8 cellular contexts compared by ENCODE assay signal in genomic region chr7:20219446-20220292, GRCh38. TPM values are rescaled to one million over a fixed set of nuclear protein-coding genes. Genes with fewer than 3 reads are reported as not detected.
DNase-seq lines count a peak whose midpoint lies in the region; ATAC-seq and TF ChIP-seq lines count a peak whose summit lies in the region.

No MANE protein-coding gene starts in this region.

- H3K27ac Mint-ChIP-seq in MCF 10A (ENCODE audit: low read depth, unreplicated experiment) = peak overlapping the region; percentile 77

- H3K9ac ChIP-seq in BLaER1 treated with 17β-estradiol and CSF1 and Interleukin-3, amounts not matched to agents 10 nM and 100 nM = peak overlapping the region; percentile 24 to 92 (median 66)

- peaks cover 23 to 95% (median 45%) of the 10 kb centered on the region in 10 experiments for H3K4me1 ChIP-seq in BLaER1 treated with 17β-estradiol and CSF1 and Interleukin-3, amounts not matched to agents 10 nM and 100 nM

- H3K27ac ChIP-seq in BLaER1 treated with 17β-estradiol and CSF1 and Interleukin-3, amounts not matched to agents 10 nM and 100 nM = peak overlapping the region; percentile 72 to 99 (median 89)
- H3K27ac ChIP-seq in temporal lobe (ENCODE audit: low read depth, low read length) = peak overlapping the region; percentile 12

- ATAC-seq in GM19023 (IDR thresholded peaks at IDR 0.05; ENCODE audit: unreplicated experiment) = peak; percentile 81
- peak; percentile 67 for ATAC-seq in HG03103 (IDR thresholded peaks at IDR 0.05; ENCODE audit: low read depth, unreplicated experiment)
- peak; percentile 80 for ATAC-seq in left colon

- no peaks in the 10 kb centered on the region for H3K27me3 ChIP-seq in BLaER1 treated with 17β-estradiol and CSF1 and Interleukin-3, amounts not matched to agents 10 nM and 100 nM

- TF ChIP-seq CTCF in MCF 10A (IDR thresholded peaks at IDR 0.05; ENCODE audit: unreplicated experiment) = no peak

- DNase-seq in NCI-H526 (lab: John Stamatoyannopoulos, UW) (peak; percentile 99), MCF 10A (ENCODE audit: unreplicated experiment) (peak; percentile 82), left colon (peak; percentile 81 to 94)
- DNase-seq in activated naive CD4-positive, alpha-beta T cell (lab: John Stamatoyannopoulos, UW) = no peak

- POLR2A ChIA-PET in MCF 10A (lab: Yijun Ruan, JAX) = interaction anchor here (0.7 kb wide), 1 partner anchor 36 kb away, joined by 3 read pairs; no protein-coding TSS in a partner anchor

- intact Hi-C loops in MCF 10A (cut with micrococcal nuclease) = loop anchor here (2.0 kb wide), 1 partner anchor 39 kb away; no protein-coding TSS in a partner anchor
- intact Hi-C loops in left colon (cut with DNase I, micrococcal nuclease) = no loop called here

- H3K9me3 ChIP-seq in BLaER1 treated with 17β-estradiol and CSF1 and Interleukin-3, amounts not matched to agents 10 nM and 100 nM (replicated peaks in 1 of 11) = no peaks in the 10 kb centered on the region; a peak in 1 of 22 replicates

- BruUV-seq in MCF 10A (replicated peaks; lab: Mats Ljungman, UMichigan) = no TSS peak

- no peaks in the 10 kb centered on the region for H3K27me3 Mint-ChIP-seq in MCF 10A (ENCODE audit: insufficient read depth, unreplicated experiment)

- H3K4me3 ChIP-seq in BLaER1 treated with 17β-estradiol and CSF1 and Interleukin-3, amounts not matched to agents 10 nM and 100 nM = peak overlapping the region in 2 of 10 experiments; percentile 16; a peak in 2 of 20 replicates

- CTCF ChIA-PET in MCF 10A (lab: Yijun Ruan, JAX) = interaction anchor here (0.6 to 1.4 kb wide), 5 partner anchors 108 to 849 kb away, joined by 3 to 4 read pairs (median 3); no protein-coding TSS in a partner anchor

- no peaks in the 10 kb centered on the region for H3K9me3 Mint-ChIP-seq in MCF 10A (ENCODE audit: unreplicated experiment)

- peaks cover 45% of the 10 kb centered on the region for H3K4me1 Mint-ChIP-seq in MCF 10A (ENCODE audit: insufficient read depth, unreplicated experiment)

- no peaks in the 10 kb centered on the region for H4K20me1 ChIP-seq in BLaER1 treated with 17β-estradiol and CSF1 and Interleukin-3, amounts not matched to agents 10 nM and 100 nM

- H3K4me3 Mint-ChIP-seq in MCF 10A (ENCODE audit: unreplicated experiment) = no peak overlapping the region

- H3K36me3 Mint-ChIP-seq in MCF 10A (ENCODE audit: insufficient read depth, unreplicated experiment) = no peaks in the 10 kb centered on the region

- H3K4me2 ChIP-seq in BLaER1 treated with 17β-estradiol and CSF1 and Interleukin-3, amounts not matched to agents 10 nM and 100 nM = peak overlapping the region; percentile 57 to 79 (median 72)

- no peaks in the 10 kb centered on the region for H3K36me3 ChIP-seq in BLaER1 treated with 17β-estradiol and CSF1 and Interleukin-3, amounts not matched to agents 10 nM and 100 nM

RNA-seq across cellular contexts. Expression of gene MACC1, which starts 2.5 kb away (rescaled TPM):
- total RNA-seq in MCF 10A (2022) (0.02 and 0.14 TPM in 2 replicates), left colon (1 to 10 TPM; 8.9 to 9.7 TPM), temporal lobe (0.25 TPM)

Comparison
In these comparisons a context has a peak if more than half of its experiments do, and no peak if none do; other contexts are left out.
1. DNase-seq: peak in NCI-H526 (2 of 2), MCF 10A (single experiment) and left colon (2 of 2); none in activated naive CD4-positive, alpha-beta T cell (0 of 4).
2. Peak in every context shown above with its lines, with median percentiles within 50 percentile points of each other: ATAC-seq.